23 cellular contexts compared by ENCODE assay signal in the genomic region with DNA sequence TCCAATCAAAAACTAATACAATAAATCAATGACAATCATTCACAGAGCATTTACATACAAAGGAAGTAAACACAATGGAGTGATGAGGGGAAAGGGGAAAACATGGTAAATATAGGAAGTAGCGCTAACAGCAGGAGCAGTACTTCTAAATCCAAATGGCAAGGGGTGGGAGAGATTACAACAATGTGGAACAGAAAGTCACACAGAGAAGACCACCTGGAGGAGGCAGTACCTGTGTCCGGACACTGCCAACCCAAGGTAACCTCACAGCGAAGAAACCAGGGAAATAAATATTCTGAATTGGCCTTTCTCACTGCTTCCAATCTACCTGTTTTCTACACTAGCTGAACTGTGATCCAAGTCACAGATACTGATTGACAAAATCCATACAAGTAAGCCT. TPM values are rescaled to one million over a fixed set of nuclear protein-coding genes. Genes with fewer than 3 reads are reported as not detected.
A peak's percentile ranks its signal among the peaks of the same experiment; 100 is the strongest.
DNase-seq lines count a peak whose midpoint lies in the region; ATAC-seq and TF ChIP-seq lines count a peak whose summit lies in the region.
"Had no signal": no experiment of that assay in that cellular context is flagged by ENCODE, and none has a peak within 500 bp of the region (broad histone marks: within the 10 kb centered on the region; RNA-seq: fewer than 3 reads in every experiment).

No MANE protein-coding gene starts in this region.

- H3K36me3 Mint-ChIP-seq in GM23338 (ENCODE audit: low read depth): peaks cover 10% of the 10 kb centered on the region; the same call in 2 of the 3 replicates
- peaks cover 12% of the 10 kb centered on the region for H3K36me3 Mint-ChIP-seq in activated T-helper 17 cell treated with anti-CD3 and anti-CD28 coated beads, Interleukin-2, amount 50 U/mL, for 72 hours (ENCODE audit: low read depth)

- peaks cover 40% of the 10 kb centered on the region for H3K4me1 Mint-ChIP-seq in GM23338
- H3K4me1 Mint-ChIP-seq in activated T-helper 17 cell treated with anti-CD3 and anti-CD28 coated beads, Interleukin-2, amount 50 U/mL, for 72 hours: peaks cover 37% of the 10 kb centered on the region

- H3K4me1 ChIP-seq in BLaER1: peaks cover 96% of the 10 kb centered on the region
- H3K4me1 ChIP-seq in GM23338 (ENCODE audit: insufficient read depth): peaks cover 42% of the 10 kb centered on the region
- peaks cover 35% of the 10 kb centered on the region for H3K4me1 ChIP-seq in iPS-20b (ENCODE audit: insufficient read depth, low read length)
- peaks cover 7% of the 10 kb centered on the region for H3K4me1 ChIP-seq in prostate gland (replicated peaks)

- H3K27ac ChIP-seq in BLaER1 (peak overlapping the region; percentile 96), GM23338 (ENCODE audit: low read depth) (peak overlapping the region; percentile 70; the same call in 1 of the 2 replicates), iPS-20b (ENCODE audit: low read length) (no peak overlapping the region), prostate gland (no peak overlapping the region)
- H3K27ac ChIP-seq: colonic mucosa, ovary, thyroid gland had no signal

- DNase-seq in GM23338 (ENCODE audit: low spot score) (no peak), prostate gland (ENCODE audit: low spot score) (no peak)
- DNase-seq: activated CD8-positive, alpha-beta T cell treated with anti-CD3 and anti-CD28 coated beads, Interleukin-2, amount 10 ng/mL, durations not matched to agents 7 days and 5 days; activated T-cell treated with anti-CD3 and anti-CD28 coated beads, Interleukin-2, amount 50 U/mL, for 1 hour; colonic mucosa; DMS153; GDM1; head of caudate nucleus; KG1; ovary; stimulated activated naive CD4-positive, alpha-beta T cell; thyroid gland had no signal

- no peak for TF ChIP-seq CTCF in GM23338 (conservative IDR thresholded peaks at IDR 0.05; ENCODE audit: low read depth in 2 of 2)
- no peak for TF ChIP-seq CTCF in prostate gland (IDR thresholded peaks at IDR 0.05)

- peaks cover 5% of the 10 kb centered on the region; the same call in 1 of the 2 replicates for H3K36me3 ChIP-seq in BLaER1
- no peaks in the 10 kb centered on the region for H3K36me3 ChIP-seq in GM23338 (ENCODE audit: insufficient read depth)
- H3K36me3 ChIP-seq in iPS-20b (ENCODE audit: insufficient read depth, low read depth, low read length): no peaks in the 10 kb centered on the region
- no peaks in the 10 kb centered on the region for H3K36me3 ChIP-seq in prostate gland
- H3K36me3 ChIP-seq: colonic mucosa, ovary, thyroid gland had no signal

- H3K9me3 Mint-ChIP-seq in GM23338: peaks cover 5% of the 10 kb centered on the region; the same call in 2 of the 3 replicates
- H3K9me3 Mint-ChIP-seq in activated T-helper 17 cell treated with anti-CD3 and anti-CD28 coated beads, Interleukin-2, amount 50 U/mL, for 72 hours: no peaks in the 10 kb centered on the region
- H3K9me3 Mint-ChIP-seq: activated naive CD4-positive, alpha-beta T cell treated with anti-CD3 and anti-CD28 coated beads, Interleukin-2, amount 50 U/mL, for 72 hours had no signal

- ATAC-seq in GM23338 (peak; percentile 39; the same call in 2 of the 3 replicates), GM19452 (IDR thresholded peaks at IDR 0.05; ENCODE audit: unreplicated experiment) (no peak), HG03025 (IDR thresholded peaks at IDR 0.05; ENCODE audit: low FRiP score, unreplicated experiment) (no peak), HG03460 (IDR thresholded peaks at IDR 0.05; ENCODE audit: unreplicated experiment) (no peak)
- no peak for ATAC-seq in activated T-helper 17 cell treated with anti-CD3 and anti-CD28 coated beads, Interleukin-2, amount 50 U/mL, for 72 hours (replicated peaks)
- ATAC-seq: activated CD4-positive, CD25-positive, alpha-beta regulatory T cell treated with anti-CD3 and anti-CD28 coated beads, Interleukin-2, amount 50 U/mL, for 24 hours; activated CD8-positive, alpha-beta T cell treated with anti-CD3 and anti-CD28 coated beads, Interleukin-2, amount 10 ng/mL, durations not matched to agents 7 days and 5 days; activated naive CD4-positive, alpha-beta T cell treated with anti-CD3 and anti-CD28 coated beads, Interleukin-2, amount 50 U/mL, for 72 hours; sciatic nerve had no signal

- no peak overlapping the region for H2AFZ ChIP-seq in GM23338

- H3K27ac Mint-ChIP-seq in GM23338: peak overlapping the region; percentile 5
- H3K27ac Mint-ChIP-seq in activated T-helper 17 cell treated with anti-CD3 and anti-CD28 coated beads, Interleukin-2, amount 50 U/mL, for 72 hours: peak overlapping the region; percentile 15
- H3K27ac Mint-ChIP-seq: activated CD8-positive, alpha-beta T cell treated with anti-CD3 and anti-CD28 coated beads, Interleukin-2, amount 10 ng/mL, durations not matched to agents 7 days and 5 days had no signal

- 93% methylated on average over 3 of the region's 3 CpGs for WGBS in prostate gland

- intact Hi-C loops in prostate gland (cut with DNase I): no loop called here

- H3K27me3 ChIP-seq in BLaER1: no peaks in the 10 kb centered on the region
- no peaks in the 10 kb centered on the region for H3K27me3 ChIP-seq in GM23338 (ENCODE audit: insufficient read depth)
- no peaks in the 10 kb centered on the region for H3K27me3 ChIP-seq in iPS-20b (ENCODE audit: insufficient read depth, low read length)
- no peaks in the 10 kb centered on the region for H3K27me3 ChIP-seq in prostate gland (replicated peaks; ENCODE audit: insufficient read depth)
- H3K27me3 ChIP-seq: colonic mucosa, ovary, thyroid gland had no signal

- no peaks in the 10 kb centered on the region for H3F3A ChIP-seq in GM23338 (replicated peaks; ENCODE audit: low read depth)

- no peaks in the 10 kb centered on the region for H4K20me1 ChIP-seq in BLaER1
- peaks cover 7% of the 10 kb centered on the region; the same call in 1 of the 2 replicates for H4K20me1 ChIP-seq in GM23338 (replicated peaks; ENCODE audit: insufficient read depth)

- H3K9ac ChIP-seq in BLaER1 (no peak overlapping the region), iPS-20b (ENCODE audit: low read depth, low read length) (0 out of 2 replicates have a peak overlapping the region, but pooled peaks have one; percentile 5)

- H3K9me3 ChIP-seq in BLaER1 (peaks cover 15% of the 10 kb centered on the region; the same call in 1 of the 2 replicates), iPS-20b (ENCODE audit: insufficient read depth, low read depth, low read length) (no peaks in the 10 kb centered on the region), prostate gland (no peaks in the 10 kb centered on the region)
- H3K9me3 ChIP-seq: colonic mucosa, ovary, thyroid gland had no signal

- no peaks in the 10 kb centered on the region for H3K27me3 Mint-ChIP-seq in GM23338 (ENCODE audit: insufficient read depth, low read depth, poor library complexity)
- H3K27me3 Mint-ChIP-seq in activated T-helper 17 cell treated with anti-CD3 and anti-CD28 coated beads, Interleukin-2, amount 50 U/mL, for 72 hours: no peaks in the 10 kb centered on the region

- H3K9me2 ChIP-seq in GM23338 (ENCODE audit: insufficient read depth): no peaks in the 10 kb centered on the region

- no peak overlapping the region for H3K4me3 ChIP-seq in BLaER1
- no peak overlapping the region for H3K4me3 ChIP-seq in GM23338
- no peak overlapping the region for H3K4me3 ChIP-seq in iPS-20b (ENCODE audit: low read length)
- no peak overlapping the region for H3K4me3 ChIP-seq in prostate gland
- H3K4me3 ChIP-seq: colonic mucosa, lung, ovary, thyroid gland had no signal

- H3K4me3 Mint-ChIP-seq in GM23338: no peak overlapping the region; the same call in 2 of the 3 replicates
- no peak overlapping the region for H3K4me3 Mint-ChIP-seq in activated T-helper 17 cell treated with anti-CD3 and anti-CD28 coated beads, Interleukin-2, amount 50 U/mL, for 72 hours
- H3K4me3 Mint-ChIP-seq: activated CD8-positive, alpha-beta T cell treated with anti-CD3 and anti-CD28 coated beads, Interleukin-2, amount 10 ng/mL, durations not matched to agents 7 days and 5 days; CD14-positive monocyte had no signal

- no peak for TF ChIP-seq POLR2A in prostate gland (IDR thresholded peaks at IDR 0.05)

- H3K4me2 ChIP-seq in BLaER1 (peak overlapping the region; percentile 79), GM23338 (peak overlapping the region; percentile 19; the same call in 1 of the 2 replicates)

- H3K79me2 ChIP-seq in GM23338 (replicated peaks; ENCODE audit: insufficient read depth): peaks cover 99% of the 10 kb centered on the region

TF ChIP-seq in GM23338, 12 proteins besides CTCF, POLR2A, EP300 and RAD21 (continues in another document):
- TF ChIP-seq NANOG (IDR thresholded peaks at IDR 0.05; ENCODE audit: borderline replicate concordance): no peak
- TF ChIP-seq JUNB (IDR thresholded peaks at IDR 0.05; ENCODE audit: unreplicated experiment): no peak

RNA-seq across cellular contexts. Expression of gene ABI1, which starts 58.2 kb away (rescaled TPM):
- 27.0 and 30.7 TPM in 2 replicates for total RNA-seq in GM23338 (2014; rRNA removed; shearing (Covaris generic))
- 18.7 and 22.3 TPM in 2 replicates for polyA plus RNA-seq in GM23338 (2016; fragmentation: Nextera tagmentation; extraction: Ambion mirVana)
- total RNA-seq in activated T-helper 17 cell treated with anti-CD3 and anti-CD28 coated beads, Interleukin-2, amount 50 U/mL, for 72 hours: 10 to 100 TPM; 51.5 to 74.9 TPM
- total RNA-seq in prostate gland: 10 to 100 TPM; 37.8 to 60.6 TPM

Comparison
In these comparisons a context has a peak if more than half of its experiments do, and no peak if none do; other contexts are left out.
1. H3K27ac ChIP-seq: peak in BLaER1 (single experiment) and GM23338 (single experiment); none in iPS-20b (single experiment) and prostate gland (0 of 2).